ENCODE assay signal across 13 cellular contexts in the genomic region with DNA sequence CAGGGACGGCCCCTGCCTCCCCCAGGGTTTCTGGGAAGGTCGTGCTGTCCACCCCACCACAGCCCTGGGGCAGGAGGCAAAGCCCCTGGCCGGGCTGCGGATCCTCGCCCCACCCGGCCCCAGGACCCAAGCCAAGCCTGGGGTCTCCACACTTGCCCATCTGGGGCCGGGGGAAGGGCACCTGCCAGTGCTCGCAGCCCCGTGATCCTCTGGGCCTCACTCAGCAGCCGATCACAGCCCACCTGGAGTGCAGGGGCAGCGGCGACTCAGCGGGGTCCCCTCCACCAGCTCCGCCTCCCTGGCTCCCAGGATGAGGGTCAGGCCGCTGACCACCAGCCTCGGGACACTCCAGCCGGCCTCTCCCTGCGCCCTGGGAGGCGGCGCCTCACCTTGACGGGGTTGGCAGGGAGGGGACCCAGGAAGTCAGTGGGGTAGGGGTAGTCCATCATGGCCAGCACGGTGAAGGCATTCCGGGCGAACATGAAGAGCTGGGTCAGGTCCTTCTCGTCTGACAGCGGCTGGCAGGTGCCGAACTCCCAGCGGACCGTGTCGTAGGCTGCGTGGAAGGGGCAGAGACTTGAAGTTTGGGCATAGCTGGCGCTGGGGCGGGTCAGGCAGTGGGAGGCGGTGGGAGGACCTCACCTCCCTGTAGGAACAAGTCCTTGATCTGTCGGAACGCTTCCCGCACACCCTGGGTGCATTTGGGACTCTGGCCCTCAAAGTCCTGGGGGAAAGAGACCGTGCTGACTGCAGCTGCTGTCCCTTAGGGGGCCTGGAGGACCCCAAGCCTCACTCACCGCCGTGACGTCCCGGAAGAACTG. TPM values are rescaled to one million over a fixed set of nuclear protein-coding genes. Genes with fewer than 3 reads are reported as not detected.
DNase-seq lines count a peak whose midpoint lies in the region; ATAC-seq and TF ChIP-seq lines count a peak whose summit lies in the region.
"Had no signal": no experiment of that assay in that cellular context is flagged by ENCODE, and none has a peak within 500 bp of the region (broad histone marks: within the 10 kb centered on the region; RNA-seq: fewer than 3 reads in every experiment).

No MANE protein-coding gene starts in this region.

- H3K4me3 Mint-ChIP-seq in activated CD4-positive, alpha-beta T cell treated with anti-CD3 and anti-CD28 coated beads, Interleukin-2, amount 10 ng/mL, durations not matched to agents 7 days and 5 days, result peak overlapping the region; percentile 72
- peak overlapping the region; percentile 82 for H3K4me3 Mint-ChIP-seq in activated T-helper 1 cell treated with anti-CD3 and anti-CD28 coated beads, Interleukin-12 subunit alpha, Interleukin-12 subunit beta, Interleukin-2, Interleukin-4 antibody, amounts not matched to agents 30 ng/mL and 10 ng/mL and 1 ng/mL, durations not matched to agents 14 hours and 24 hours and 36 hours
- peak overlapping the region; percentile 36 for H3K4me3 Mint-ChIP-seq in nephron progenitor cell

- no peaks in the 10 kb centered on the region for H3K9me3 Mint-ChIP-seq in activated CD4-positive, alpha-beta T cell treated with anti-CD3 and anti-CD28 coated beads, Interleukin-2, amount 10 ng/mL, durations not matched to agents 7 days and 5 days
- H3K9me3 Mint-ChIP-seq in activated T-helper 1 cell treated with anti-CD3 and anti-CD28 coated beads, Interleukin-12 subunit alpha, Interleukin-12 subunit beta, Interleukin-2, Interleukin-4 antibody, amounts not matched to agents 30 ng/mL and 10 ng/mL and 1 ng/mL, durations not matched to agents 14 hours and 24 hours and 36 hours, result no peaks in the 10 kb centered on the region
- no peaks in the 10 kb centered on the region for H3K9me3 Mint-ChIP-seq in nephron progenitor cell

- no peak overlapping the region for H3K27ac Mint-ChIP-seq in activated CD4-positive, alpha-beta T cell treated with anti-CD3 and anti-CD28 coated beads, Interleukin-2, amount 10 ng/mL, durations not matched to agents 7 days and 5 days
- peak overlapping the region; percentile 65 for H3K27ac Mint-ChIP-seq in activated T-helper 1 cell treated with anti-CD3 and anti-CD28 coated beads, Interleukin-12 subunit alpha, Interleukin-12 subunit beta, Interleukin-2, Interleukin-4 antibody, amounts not matched to agents 30 ng/mL and 10 ng/mL and 1 ng/mL, durations not matched to agents 14 hours and 24 hours and 36 hours
- no peak overlapping the region for H3K27ac Mint-ChIP-seq in nephron progenitor cell

- peaks cover 8% of the 10 kb centered on the region for H3K4me1 Mint-ChIP-seq in activated CD4-positive, alpha-beta T cell treated with anti-CD3 and anti-CD28 coated beads, Interleukin-2, amount 10 ng/mL, durations not matched to agents 7 days and 5 days
- H3K4me1 Mint-ChIP-seq in activated T-helper 1 cell treated with anti-CD3 and anti-CD28 coated beads, Interleukin-12 subunit alpha, Interleukin-12 subunit beta, Interleukin-2, Interleukin-4 antibody, amounts not matched to agents 30 ng/mL and 10 ng/mL and 1 ng/mL, durations not matched to agents 14 hours and 24 hours and 36 hours (ENCODE audit: low read depth), result no peaks in the 10 kb centered on the region
- H3K4me1 Mint-ChIP-seq in nephron progenitor cell, result no peaks in the 10 kb centered on the region

- CTCF ChIA-PET in activated CD4-positive, alpha-beta T cell treated with anti-CD3 and anti-CD28 coated beads, Interleukin-2, amount 10 ng/mL, durations not matched to agents 7 days and 5 days (lab: Charles Lee), result interaction anchor here (0.7 to 1.9 kb wide), 5 partner anchors 17 to 310 kb away, joined by 3 to 6 read pairs (median 3); a partner anchor contains a TSS

- no peak for DNase-seq in activated CD4-positive, alpha-beta T cell treated with anti-CD3 and anti-CD28 coated beads, Interleukin-2, amount 10 ng/mL, durations not matched to agents 7 days and 5 days
- DNase-seq in activated CD4-positive, alpha-beta T cell treated with anti-CD3 and anti-CD28 coated beads, Interleukin-2, amount 50 U/mL, for 48 hours, result no peak
- DNase-seq in GM13976 (ENCODE audit: low spot score), result peak; percentile 21
- DNase-seq in activated T-helper 1 cell treated with anti-CD3 and anti-CD28 coated beads, Interleukin-12 subunit alpha, Interleukin-12 subunit beta, Interleukin-2, Interleukin-4 antibody, amounts not matched to agents 30 ng/mL and 10 ng/mL and 1 ng/mL, durations not matched to agents 14 hours and 24 hours and 36 hours (ENCODE audit: low spot score), result no peak
- DNase-seq in nephron progenitor cell, result no peak
- DNase-seq in NCI-H2107 (lab: John Stamatoyannopoulos, UW), result no peak
- no peak for DNase-seq in NCI-H526 (lab: John Stamatoyannopoulos, UW)
- DNase-seq: ACHN; amygdala; stimulated activated CD4-positive, alpha-beta T cell treated with anti-CD3 and anti-CD28 coated beads, Interleukin-12 subunit alpha, Interleukin-12 subunit beta, amount 100 ng/mL, for 4 hours had no signal

- H3K27me3 Mint-ChIP-seq in activated CD4-positive, alpha-beta T cell treated with anti-CD3 and anti-CD28 coated beads, Interleukin-2, amount 10 ng/mL, durations not matched to agents 7 days and 5 days, result no peaks in the 10 kb centered on the region
- no peaks in the 10 kb centered on the region for H3K27me3 Mint-ChIP-seq in activated T-helper 1 cell treated with anti-CD3 and anti-CD28 coated beads, Interleukin-12 subunit alpha, Interleukin-12 subunit beta, Interleukin-2, Interleukin-4 antibody, amounts not matched to agents 30 ng/mL and 10 ng/mL and 1 ng/mL, durations not matched to agents 14 hours and 24 hours and 36 hours (ENCODE audit: insufficient read depth)
- peaks cover 40% of the 10 kb centered on the region for H3K27me3 Mint-ChIP-seq in nephron progenitor cell (ENCODE audit: low read depth, poor library complexity)

- in situ Hi-C loops in GM13976 (cut with MboI; ENCODE audit: low sequenced_read_pairs, unreplicated experiment), result no loop called here

- H3K36me3 Mint-ChIP-seq in activated CD4-positive, alpha-beta T cell treated with anti-CD3 and anti-CD28 coated beads, Interleukin-2, amount 10 ng/mL, durations not matched to agents 7 days and 5 days (ENCODE audit: low read depth), result peaks cover 8% of the 10 kb centered on the region
- peaks cover 12% of the 10 kb centered on the region for H3K36me3 Mint-ChIP-seq in activated T-helper 1 cell treated with anti-CD3 and anti-CD28 coated beads, Interleukin-12 subunit alpha, Interleukin-12 subunit beta, Interleukin-2, Interleukin-4 antibody, amounts not matched to agents 30 ng/mL and 10 ng/mL and 1 ng/mL, durations not matched to agents 14 hours and 24 hours and 36 hours (ENCODE audit: low read depth)
- no peaks in the 10 kb centered on the region for H3K36me3 Mint-ChIP-seq in nephron progenitor cell (ENCODE audit: low read depth)

- POLR2A ChIA-PET in activated CD4-positive, alpha-beta T cell treated with anti-CD3 and anti-CD28 coated beads, Interleukin-2, amount 10 ng/mL, durations not matched to agents 7 days and 5 days (lab: Charles Lee), result interaction anchor here (0.5 kb wide), 1 partner anchor 96 kb away, joined by 5 read pairs; no protein-coding TSS in a partner anchor

- intact Hi-C loops in activated T-helper 1 cell treated with anti-CD3 and anti-CD28 coated beads, Interleukin-12 subunit alpha, Interleukin-12 subunit beta, Interleukin-2, Interleukin-4 antibody, amounts not matched to agents 30 ng/mL and 10 ng/mL and 1 ng/mL, durations not matched to agents 14 hours and 24 hours and 36 hours (cut with micrococcal nuclease), result no loop called here

- TF ChIP-seq CTCF in GM13976 (IDR thresholded peaks at IDR 0.05; ENCODE audit: borderline replicate concordance, control extremely low read depth, extremely low read depth, insufficient read depth, missing control alignments) (no peak), nephron progenitor cell (IDR thresholded peaks at IDR 0.05) (no peak)

- ATAC-seq in GM21723 (IDR thresholded peaks at IDR 0.05; ENCODE audit: unreplicated experiment), result no peak
- ATAC-seq: SK-N-SH treated with all-trans-retinoic acid at 6 μM for 48 hours had no signal

RNA-seq across cellular contexts. Expression of a gene that starts 1.8 kb away (rescaled TPM):
- total RNA-seq in activated CD4-positive, alpha-beta T cell treated with anti-CD3 and anti-CD28 coated beads, Interleukin-2, amount 10 ng/mL, durations not matched to agents 7 days and 5 days, result 100 to 1,000 TPM; 206 to 259 TPM
- 371 and 394 TPM in 2 replicates for total RNA-seq in activated T-helper 1 cell treated with anti-CD3 and anti-CD28 coated beads, Interleukin-12 subunit alpha, Interleukin-12 subunit beta, Interleukin-2, Interleukin-4 antibody, amounts not matched to agents 30 ng/mL and 10 ng/mL and 1 ng/mL, durations not matched to agents 14 hours and 24 hours and 36 hours

RNA-seq across cellular contexts. Expression of a gene that starts 26.0 kb away (rescaled TPM):
- total RNA-seq in activated CD4-positive, alpha-beta T cell treated with anti-CD3 and anti-CD28 coated beads, Interleukin-2, amount 10 ng/mL, durations not matched to agents 7 days and 5 days, result 10 to 100 TPM; 43.0 to 55.0 TPM
- total RNA-seq in activated T-helper 1 cell treated with anti-CD3 and anti-CD28 coated beads, Interleukin-12 subunit alpha, Interleukin-12 subunit beta, Interleukin-2, Interleukin-4 antibody, amounts not matched to agents 30 ng/mL and 10 ng/mL and 1 ng/mL, durations not matched to agents 14 hours and 24 hours and 36 hours, result 48.1 and 53.6 TPM in 2 replicates

RNA-seq across cellular contexts. Expression of a gene that starts 26.2 kb away (rescaled TPM):
- under 1 TPM in 1 of 2 experiments, not detected in 1; 0.05 TPM for total RNA-seq in activated CD4-positive, alpha-beta T cell treated with anti-CD3 and anti-CD28 coated beads, Interleukin-2, amount 10 ng/mL, durations not matched to agents 7 days and 5 days
- 0.05 TPM in 2 replicates for total RNA-seq in activated T-helper 1 cell treated with anti-CD3 and anti-CD28 coated beads, Interleukin-12 subunit alpha, Interleukin-12 subunit beta, Interleukin-2, Interleukin-4 antibody, amounts not matched to agents 30 ng/mL and 10 ng/mL and 1 ng/mL, durations not matched to agents 14 hours and 24 hours and 36 hours
- total RNA-seq: fibroblast of villous mesenchyme had no signal

RNA-seq across cellular contexts. Expression of a gene that starts 35.5 kb away (rescaled TPM):
- total RNA-seq in activated CD4-positive, alpha-beta T cell treated with anti-CD3 and anti-CD28 coated beads, Interleukin-2, amount 10 ng/mL, durations not matched to agents 7 days and 5 days, result 10 to 100 TPM; 19.1 to 21.9 TPM
- 13.9 and 14.9 TPM in 2 replicates for total RNA-seq in activated T-helper 1 cell treated with anti-CD3 and anti-CD28 coated beads, Interleukin-12 subunit alpha, Interleukin-12 subunit beta, Interleukin-2, Interleukin-4 antibody, amounts not matched to agents 30 ng/mL and 10 ng/mL and 1 ng/mL, durations not matched to agents 14 hours and 24 hours and 36 hours

RNA-seq across cellular contexts. Expression of a gene that starts 42.4 kb away (rescaled TPM):
- total RNA-seq in activated CD4-positive, alpha-beta T cell treated with anti-CD3 and anti-CD28 coated beads, Interleukin-2, amount 10 ng/mL, durations not matched to agents 7 days and 5 days, result 10 to 100 TPM; 33.8 to 40.6 TPM
- total RNA-seq in activated T-helper 1 cell treated with anti-CD3 and anti-CD28 coated beads, Interleukin-12 subunit alpha, Interleukin-12 subunit beta, Interleukin-2, Interleukin-4 antibody, amounts not matched to agents 30 ng/mL and 10 ng/mL and 1 ng/mL, durations not matched to agents 14 hours and 24 hours and 36 hours, result 23.9 and 25.1 TPM in 2 replicates
